In the genomic region with DNA sequence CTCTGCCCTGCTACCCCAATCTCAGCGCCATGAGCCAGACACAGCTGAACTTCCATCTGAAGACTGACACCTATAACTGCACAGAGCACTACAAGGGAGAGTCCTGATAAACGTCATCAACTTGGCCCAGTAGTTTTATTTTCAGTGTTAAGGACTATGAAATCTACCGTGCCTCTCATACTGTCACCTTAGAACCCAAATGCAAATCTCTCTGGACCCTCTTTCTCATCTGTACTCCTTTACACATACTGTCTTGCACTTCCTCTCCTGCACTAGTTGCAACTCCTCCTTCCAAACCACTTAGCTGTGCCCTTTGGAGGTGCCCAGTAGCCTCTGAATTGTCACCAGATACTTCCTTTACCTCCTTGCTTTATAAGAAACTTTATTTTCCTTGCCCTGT, we compare ENCODE assay signal across 1 cellular context.
TF ChIP-seq lines count a peak whose summit lies in the region.

No MANE protein-coding gene starts in this region.

TF ChIP-seq in GM12878, 131 proteins besides CTCF, POLR2A, EP300 and RAD21:
- TF ChIP-seq, protein P1, sequence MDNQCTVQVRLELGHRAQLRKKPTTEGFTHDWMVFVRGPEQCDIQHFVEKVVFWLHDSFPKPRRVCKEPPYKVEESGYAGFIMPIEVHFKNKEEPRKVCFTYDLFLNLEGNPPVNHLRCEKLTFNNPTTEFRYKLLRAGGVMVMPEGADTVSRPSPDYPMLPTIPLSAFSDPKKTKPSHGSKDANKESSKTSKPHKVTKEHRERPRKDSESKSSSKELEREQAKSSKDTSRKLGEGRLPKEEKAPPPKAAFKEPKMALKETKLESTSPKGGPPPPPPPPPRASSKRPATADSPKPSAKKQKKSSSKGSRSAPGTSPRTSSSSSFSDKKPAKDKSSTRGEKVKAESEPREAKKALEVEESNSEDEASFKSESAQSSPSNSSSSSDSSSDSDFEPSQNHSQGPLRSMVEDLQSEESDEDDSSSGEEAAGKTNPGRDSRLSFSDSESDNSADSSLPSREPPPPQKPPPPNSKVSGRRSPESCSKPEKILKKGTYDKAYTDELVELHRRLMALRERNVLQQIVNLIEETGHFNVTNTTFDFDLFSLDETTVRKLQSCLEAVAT (IDR thresholded peaks at IDR 0.05), result peak; percentile 57; the same call in 1 of the 2 replicates
- no peak for TF ChIP-seq SUZ12 (IDR thresholded peaks at IDR 0.05; ENCODE audit: unreplicated experiment)
